38 cellular contexts compared by ENCODE assay signal in genomic region chr12:128290938-128291337, GRCh38. TPM values are rescaled to one million over a fixed set of nuclear protein-coding genes. Genes with fewer than 3 reads are reported as not detected.
"Had no signal": no experiment of that assay in that cellular context is flagged by ENCODE, and none has a peak within 500 bp of the region (broad histone marks: within the 10 kb centered on the region; RNA-seq: fewer than 3 reads in every experiment).

No MANE protein-coding gene starts in this region.

- H3K27me3 Mint-ChIP-seq: activated B cell treated with CpG ODN at 0.5 μM for 24 hours; activated CD4-positive, alpha-beta memory T cell treated with anti-CD3 and anti-CD28 coated beads, Interleukin-2, amount 10 ng/mL, durations not matched to agents 7 days and 5 days; activated CD4-positive, alpha-beta T cell treated with anti-CD3 and anti-CD28 coated beads, Interleukin-2, amount 10 ng/mL, durations not matched to agents 24 days and 14 days; activated CD8-positive, alpha-beta memory T cell treated with anti-CD3 and anti-CD28 coated beads, Interleukin-2, amount 10 ng/mL, durations not matched to agents 7 days and 5 days; activated T-helper 17 cell treated with anti-CD3 and anti-CD28 coated beads, Interleukin-2, amount 50 U/mL, for 72 hours; central memory CD8-positive, alpha-beta T cell had no signal

- H3K27me3 ChIP-seq: adrenal gland, body of pancreas, brain microvascular endothelial cell, breast epithelium had no signal

- H3K36me3 ChIP-seq: adrenal gland, brain microvascular endothelial cell, breast epithelium had no signal

- H3K27ac ChIP-seq: adrenal gland, body of pancreas, brain microvascular endothelial cell, breast epithelium, VCaP had no signal

- DNase-seq: activated B cell treated with CpG ODN at 0.5 μM for 24 hours; activated CD4-positive, alpha-beta memory T cell treated with anti-CD3 and anti-CD28 coated beads, Interleukin-2, amount 10 ng/mL, durations not matched to agents 7 days and 5 days; activated CD4-positive, alpha-beta T cell treated with anti-CD3 and anti-CD28 coated beads for 4 hours; activated CD4-positive, alpha-beta T cell treated with anti-CD3 and anti-CD28 coated beads, Interleukin-2, amount 10 ng/mL, durations not matched to agents 24 days and 14 days; activated CD4-positive, alpha-beta T cell treated with anti-CD3 and anti-CD28 coated beads, Interleukin-2, amount 50 U/mL, for 1 hour; activated CD4-positive, alpha-beta T cell treated with anti-CD3 and anti-CD28 coated beads, Interleukin-2, amount 50 U/mL, for 48 hours; activated CD4-positive, CD25-positive, alpha-beta regulatory T cell treated with anti-CD3 and anti-CD28 coated beads, Interleukin-2, amount 50 U/mL, for 72 hours; activated CD8-positive, alpha-beta memory T cell treated with anti-CD3 and anti-CD28 coated beads for 24 hours; activated CD8-positive, alpha-beta memory T cell treated with anti-CD3 and anti-CD28 coated beads, Interleukin-2, amount 10 ng/mL, durations not matched to agents 7 days and 5 days; activated CD8-positive, alpha-beta memory T cell treated with anti-CD3 and anti-CD28 coated beads, Interleukin-2, amount 50 U/mL, for 48 hours; activated CD8-positive, alpha-beta T cell treated with anti-CD3 and anti-CD28 coated beads, Interleukin-2, amount 10 ng/mL, durations not matched to agents 7 days and 5 days; activated effector memory CD4-positive, alpha-beta T cell treated with anti-CD3 and anti-CD28 coated beads, Interleukin-2, amount 50 U/mL, for 16 hours; activated gamma-delta T cell treated with Interleukin-2 at 50 U/mL for 16 hours; activated naive CD4-positive, alpha-beta T cell; activated naive CD4-positive, alpha-beta T cell treated with anti-CD3 and anti-CD28 coated beads for 36 hours; activated naive CD4-positive, alpha-beta T cell treated with anti-CD3 and anti-CD28 coated beads, Interleukin-2, amount 50 U/mL, for 16 hours; activated naive CD8-positive, alpha-beta T cell treated with anti-CD3 and anti-CD28 coated beads for 36 hours; activated T-cell treated with anti-CD3 and anti-CD28 coated beads, Interleukin-2, amount 50 U/mL, for 4 hours; activated T-cell treated with anti-CD3 and anti-CD28 coated beads, Interleukin-2, amount 50 U/mL, for 72 hours; adrenal gland; amniotic stem cell; aorta; body of pancreas; brain microvascular endothelial cell; cerebellar nuclear complex; SW 1271; T-helper 1 cell; T-helper 2 cell; T-helper 9 cell had no signal

- H3K9me3 Mint-ChIP-seq: activated B cell treated with CpG ODN at 0.5 μM for 24 hours; activated CD4-positive, alpha-beta T cell treated with anti-CD3 and anti-CD28 coated beads, Interleukin-2, amount 10 ng/mL, durations not matched to agents 24 days and 14 days; activated naive CD4-positive, alpha-beta T cell treated with anti-CD3 and anti-CD28 coated beads for 36 hours; activated naive CD8-positive, alpha-beta T cell treated with anti-CD3 and anti-CD28 coated beads for 36 hours; activated T-cell treated with anti-CD3 and anti-CD28 coated beads, Interleukin-2, amount 50 U/mL, for 4 hours; activated T-helper 1 cell treated with anti-CD3 and anti-CD28 coated beads, Interleukin-12 subunit alpha, Interleukin-12 subunit beta, Interleukin-2, Interleukin-4 antibody, amounts not matched to agents 30 ng/mL and 10 ng/mL and 1 ng/mL, durations not matched to agents 14 hours and 24 hours and 36 hours; central memory CD8-positive, alpha-beta T cell had no signal

- H3K4me1 ChIP-seq: adrenal gland, body of pancreas, breast epithelium had no signal

- H3K4me1 Mint-ChIP-seq: activated B cell treated with CpG ODN at 0.5 μM for 24 hours; activated CD4-positive, alpha-beta memory T cell treated with anti-CD3 and anti-CD28 coated beads, Interleukin-2, amount 10 ng/mL, durations not matched to agents 7 days and 5 days; activated CD4-positive, alpha-beta T cell treated with anti-CD3 and anti-CD28 coated beads, Interleukin-2, amount 10 ng/mL, durations not matched to agents 24 days and 14 days; activated CD8-positive, alpha-beta memory T cell treated with anti-CD3 and anti-CD28 coated beads, Interleukin-2, amount 10 ng/mL, durations not matched to agents 7 days and 5 days; activated naive CD8-positive, alpha-beta T cell treated with anti-CD3 and anti-CD28 coated beads for 36 hours; activated T-helper 17 cell treated with anti-CD3 and anti-CD28 coated beads, Interleukin-2, amount 50 U/mL, for 72 hours; central memory CD8-positive, alpha-beta T cell had no signal

- H3K4me3 ChIP-seq: adrenal gland, body of pancreas, breast epithelium had no signal

- H3K4me3 Mint-ChIP-seq: activated B cell treated with CpG ODN at 0.5 μM for 24 hours; activated CD4-positive, alpha-beta memory T cell treated with anti-CD3 and anti-CD28 coated beads, Interleukin-2, amount 10 ng/mL, durations not matched to agents 7 days and 5 days; activated CD4-positive, alpha-beta T cell treated with anti-CD3 and anti-CD28 coated beads, Interleukin-2, amount 10 ng/mL, durations not matched to agents 24 days and 14 days; activated CD8-positive, alpha-beta memory T cell treated with anti-CD3 and anti-CD28 coated beads, Interleukin-2, amount 10 ng/mL, durations not matched to agents 7 days and 5 days; activated CD8-positive, alpha-beta T cell treated with anti-CD3 and anti-CD28 coated beads, Interleukin-2, amount 10 ng/mL, durations not matched to agents 7 days and 5 days; activated naive CD4-positive, alpha-beta T cell treated with anti-CD3 and anti-CD28 coated beads for 36 hours; activated naive CD8-positive, alpha-beta T cell treated with anti-CD3 and anti-CD28 coated beads for 36 hours; activated T-cell treated with anti-CD3 and anti-CD28 coated beads, Interleukin-2, amount 50 U/mL, for 4 hours; activated T-cell treated with anti-CD3 and anti-CD28 coated beads, Interleukin-2, amount 50 U/mL, for 72 hours; activated T-helper 1 cell treated with anti-CD3 and anti-CD28 coated beads, Interleukin-12 subunit alpha, Interleukin-12 subunit beta, Interleukin-2, Interleukin-4 antibody, amounts not matched to agents 30 ng/mL and 10 ng/mL and 1 ng/mL, durations not matched to agents 14 hours and 24 hours and 36 hours; activated T-helper 17 cell treated with anti-CD3 and anti-CD28 coated beads, Interleukin-2, amount 50 U/mL, for 72 hours; central memory CD8-positive, alpha-beta T cell; T-helper 1 cell treated with Interleukin-12 subunit alpha and Interleukin-12 subunit beta and Interleukin-4 antibody, amounts not matched to agents 30 μg/mL and 1 μg/mL, for 36 hours; T-helper 2 cell treated with Interferon-gamma antibody and Interleukin-4, amounts not matched to agents 5 μg/mL and 100 μg/mL, for 36 hours had no signal

- H3K27ac Mint-ChIP-seq: activated B cell treated with CpG ODN at 0.5 μM for 24 hours; activated CD4-positive, alpha-beta memory T cell treated with anti-CD3 and anti-CD28 coated beads, Interleukin-2, amount 10 ng/mL, durations not matched to agents 7 days and 5 days; activated CD4-positive, alpha-beta T cell treated with anti-CD3 and anti-CD28 coated beads, Interleukin-2, amount 10 ng/mL, durations not matched to agents 24 days and 14 days; activated CD8-positive, alpha-beta memory T cell treated with anti-CD3 and anti-CD28 coated beads, Interleukin-2, amount 10 ng/mL, durations not matched to agents 7 days and 5 days; activated CD8-positive, alpha-beta T cell treated with anti-CD3 and anti-CD28 coated beads, Interleukin-2, amount 10 ng/mL, durations not matched to agents 7 days and 5 days; activated naive CD4-positive, alpha-beta T cell treated with anti-CD3 and anti-CD28 coated beads for 36 hours; activated naive CD4-positive, alpha-beta T cell treated with anti-CD3 and anti-CD28 coated beads, Interleukin-2, amount 50 U/mL, for 72 hours; activated naive CD8-positive, alpha-beta T cell treated with anti-CD3 and anti-CD28 coated beads for 36 hours; activated T-cell treated with anti-CD3 and anti-CD28 coated beads, Interleukin-2, amount 50 U/mL, for 72 hours; activated T-helper 1 cell treated with anti-CD3 and anti-CD28 coated beads, Interleukin-12 subunit alpha, Interleukin-12 subunit beta, Interleukin-2, Interleukin-4 antibody, amounts not matched to agents 30 ng/mL and 10 ng/mL and 1 ng/mL, durations not matched to agents 14 hours and 24 hours and 36 hours; activated T-helper 17 cell treated with anti-CD3 and anti-CD28 coated beads, Interleukin-2, amount 50 U/mL, for 72 hours; T-helper 1 cell treated with Interleukin-12 subunit alpha and Interleukin-12 subunit beta and Interleukin-4 antibody, amounts not matched to agents 30 μg/mL and 1 μg/mL, for 36 hours; T-helper 2 cell treated with Interferon-gamma antibody and Interleukin-4, amounts not matched to agents 5 μg/mL and 100 μg/mL, for 36 hours had no signal

- H3K9me3 ChIP-seq: adrenal gland, body of pancreas, breast epithelium had no signal

- H3K36me3 Mint-ChIP-seq: activated CD8-positive, alpha-beta memory T cell treated with anti-CD3 and anti-CD28 coated beads, Interleukin-2, amount 10 ng/mL, durations not matched to agents 7 days and 5 days; activated naive CD8-positive, alpha-beta T cell treated with anti-CD3 and anti-CD28 coated beads for 36 hours had no signal

- ATAC-seq: activated CD8-positive, alpha-beta memory T cell treated with anti-CD3 and anti-CD28 coated beads, Interleukin-2, amount 10 ng/mL, durations not matched to agents 7 days and 5 days; activated CD8-positive, alpha-beta T cell treated with anti-CD3 and anti-CD28 coated beads, Interleukin-2, amount 10 ng/mL, durations not matched to agents 7 days and 5 days; activated naive CD4-positive, alpha-beta T cell treated with anti-CD3 and anti-CD28 coated beads, Interleukin-2, amount 50 U/mL, for 72 hours; activated T-cell treated with anti-CD3 and anti-CD28 coated beads, Interleukin-2, amount 50 U/mL, for 4 hours; activated T-cell treated with anti-CD3 and anti-CD28 coated beads, Interleukin-2, amount 50 U/mL, for 72 hours; activated T-helper 17 cell treated with anti-CD3 and anti-CD28 coated beads, Interleukin-2, amount 50 U/mL, for 72 hours; body of pancreas had no signal

RNA-seq across cellular contexts. Expression of gene TMEM132C, which starts 24.0 kb away (rescaled TPM):
- total RNA-seq: activated B cell treated with CpG ODN at 0.5 μM for 24 hours; activated CD4-positive, alpha-beta T cell treated with anti-CD3 and anti-CD28 coated beads, Interleukin-2, amount 10 ng/mL, durations not matched to agents 24 days and 14 days; activated CD8-positive, alpha-beta memory T cell treated with anti-CD3 and anti-CD28 coated beads, Interleukin-2, amount 10 ng/mL, durations not matched to agents 7 days and 5 days; activated CD8-positive, alpha-beta T cell treated with anti-CD3 and anti-CD28 coated beads, Interleukin-2, amount 10 ng/mL, durations not matched to agents 7 days and 5 days; activated naive CD4-positive, alpha-beta T cell treated with anti-CD3 and anti-CD28 coated beads for 36 hours; activated naive CD4-positive, alpha-beta T cell treated with anti-CD3 and anti-CD28 coated beads, Interleukin-2, amount 50 U/mL, for 72 hours; activated naive CD8-positive, alpha-beta T cell treated with anti-CD3 and anti-CD28 coated beads for 36 hours; activated T-cell treated with anti-CD3 and anti-CD28 coated beads, Interleukin-2, amount 50 U/mL, for 4 hours; activated T-cell treated with anti-CD3 and anti-CD28 coated beads, Interleukin-2, amount 50 U/mL, for 72 hours; activated T-helper 1 cell treated with anti-CD3 and anti-CD28 coated beads, Interleukin-12 subunit alpha, Interleukin-12 subunit beta, Interleukin-2, Interleukin-4 antibody, amounts not matched to agents 30 ng/mL and 10 ng/mL and 1 ng/mL, durations not matched to agents 14 hours and 24 hours and 36 hours; activated T-helper 17 cell treated with anti-CD3 and anti-CD28 coated beads, Interleukin-2, amount 50 U/mL, for 72 hours; astrocyte had no signal
- polyA plus RNA-seq: aorta had no signal
